In the genomic region with DNA sequence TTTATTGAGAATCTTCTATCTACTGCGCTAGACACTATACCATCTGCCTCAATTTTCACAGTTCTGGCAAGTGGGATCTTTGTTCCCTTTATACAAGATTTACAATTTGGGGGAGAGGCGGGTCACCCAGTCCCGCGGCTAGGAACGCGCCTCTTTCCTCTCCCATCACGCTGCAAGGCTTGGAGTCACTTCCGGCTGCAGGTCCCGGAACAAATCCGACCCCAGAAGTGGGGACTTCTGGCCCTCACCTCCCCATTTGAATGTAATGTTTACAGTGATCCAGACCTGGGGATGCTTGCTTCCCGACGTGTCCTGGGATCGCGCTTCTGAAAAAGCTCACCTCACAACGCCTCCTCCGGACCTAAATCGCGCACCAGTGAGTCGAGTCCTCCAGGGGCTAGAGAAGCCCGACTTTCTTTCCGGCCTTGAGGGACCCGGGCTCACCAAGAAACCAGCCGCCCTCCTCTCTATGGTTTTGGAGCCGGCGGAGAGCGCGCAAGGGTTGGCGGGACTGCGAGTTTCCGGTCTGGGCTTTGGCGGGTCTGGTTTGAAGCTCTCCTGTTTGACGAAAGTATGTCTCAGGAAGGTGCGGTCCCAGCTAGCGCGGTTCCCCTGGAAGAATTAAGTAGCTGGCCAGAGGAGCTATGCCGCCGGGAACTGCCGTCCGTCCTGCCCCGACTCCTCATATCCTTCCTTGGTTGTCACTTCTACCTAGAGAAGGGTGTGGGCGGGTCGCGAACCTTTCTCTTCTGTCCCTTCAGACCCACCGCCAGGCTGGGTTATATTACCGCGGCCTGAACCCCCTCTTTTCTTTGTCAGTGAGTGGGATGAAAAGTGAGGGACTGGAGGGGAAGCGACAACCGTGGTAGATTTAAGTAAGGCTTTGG, we compare ENCODE assay signal across 8 cellular contexts. TPM values are rescaled to one million over a fixed set of nuclear protein-coding genes. Genes with fewer than 3 reads are reported as not detected.
DNase-seq lines count a peak whose midpoint lies in the region; ATAC-seq, FAIRE-seq and TF ChIP-seq lines count a peak whose summit lies in the region.

A gene (minus strand): TSS at position 378 of the 887 bp plus-strand sequence. CDS start 1,212 bp downstream, outside the sequence.

- H3K79me2 ChIP-seq in OCI-LY7 (ENCODE audit: insufficient read depth, low read depth, low read length): peaks cover 60% of the 10 kb centered on the region

- H2AFZ ChIP-seq in OCI-LY7 (ENCODE audit: low read length): peak within 1 kb of the TSS; percentile 92

- FAIRE-seq in D721Med (lab: Jason Lieb, UNC): no peak

- peak; percentile 93 for ATAC-seq in GM21526 (IDR thresholded peaks at IDR 0.05; ENCODE audit: low FRiP score, unreplicated experiment)

- CTCF ChIA-PET in OCI-LY7 (lab: Charles Lee; ENCODE audit: unreplicated experiment): interaction anchor here (0.5 kb wide), 1 partner anchor 215 kb away, joined by 3 read pairs; no protein-coding TSS in a partner anchor

- TSS peak; percentile 88 for BruUV-seq in OCI-LY7 (replicated peaks; lab: Mats Ljungman, UMichigan)

- peak; percentile 71 for DNase-seq in D721Med (ENCODE audit: insufficient read length, low spot score)
- peak; percentile 68 for DNase-seq in HuH-7.5 (ENCODE audit: low spot score)
- DNase-seq in OCI-LY7 (ENCODE audit: low spot score): peak; percentile 95
- DNase-seq in activated T-cell treated with anti-CD3 and anti-CD28 coated beads for 1 hour (ENCODE audit: low read depth): peak; percentile 79
- DNase-seq in epithelial cell of esophagus (ENCODE audit: low read depth): peak; percentile 97
- DNase-seq in stimulated activated CD8-positive, alpha-beta memory T cell treated with anti-CD3 and anti-CD28 coated beads, Interleukin-4, amount 100 ng/mL, for 1 hour (ENCODE audit: low read depth in 2 of 2, low spot score in 1 of 2): peak; percentile 60 to 84

- peak within 1 kb of the TSS; percentile 85 for H3K4me3 ChIP-seq in OCI-LY7 (ENCODE audit: low read depth, low read length, poor library complexity, severe bottlenecking)
- peak within 1 kb of the TSS; percentile 93 for H3K4me3 ChIP-seq in epithelial cell of esophagus (ENCODE audit: low read length)
- peak within 1 kb of the TSS; percentile 96 for H3K4me3 ChIP-seq in mononuclear cell (ENCODE audit: low read length)

- peak within 1 kb of the TSS; percentile 95 for H3K4me2 ChIP-seq in OCI-LY7 (ENCODE audit: low read length)

- no peaks in the 10 kb centered on the region for H3K9me2 ChIP-seq in OCI-LY7 (ENCODE audit: insufficient read depth, low read length)

- no peaks in the 10 kb centered on the region for H4K20me1 ChIP-seq in OCI-LY7 (ENCODE audit: insufficient read depth, low read length)

- POLR2A ChIA-PET in OCI-LY7 (lab: Charles Lee): interaction anchor here (0.6 to 4.3 kb wide), 11 partner anchors 8 to 1852 kb away, joined by 3 to 24 read pairs (median 5); a partner anchor contains a TSS

- peaks cover 43% of the 10 kb centered on the region for H3K4me1 ChIP-seq in OCI-LY7 (ENCODE audit: insufficient read depth, low read length, poor library complexity, severe bottlenecking)
- H3K4me1 ChIP-seq in mononuclear cell (ENCODE audit: insufficient read depth, low read length): peaks cover 21% of the 10 kb centered on the region

- H3K9me3 ChIP-seq in OCI-LY7 (ENCODE audit: low read length) (no peaks in the 10 kb centered on the region), mononuclear cell (ENCODE audit: low read depth, low read length) (no peaks in the 10 kb centered on the region)

- H3K27me3 ChIP-seq in mononuclear cell (ENCODE audit: insufficient read depth, low read length): no peaks in the 10 kb centered on the region

- peaks cover 48% of the 10 kb centered on the region for H3K36me3 ChIP-seq in OCI-LY7 (ENCODE audit: insufficient read depth, low read length)

- peak within 1 kb of the TSS; percentile 59 for H3K27ac ChIP-seq in OCI-LY7 (ENCODE audit: low read depth, low read length, poor library complexity, severe bottlenecking)

- no peak for TF ChIP-seq CTCF in D721Med (IDR thresholded peaks at IDR 0.05; ENCODE audit: insufficient read depth, missing control alignments)
- TF ChIP-seq CTCF in OCI-LY7 (conservative IDR thresholded peaks at IDR 0.05; ENCODE audit: low read length): peak; percentile 71
- no peak for TF ChIP-seq CTCF in epithelial cell of esophagus (IDR thresholded peaks at IDR 0.05; ENCODE audit: insufficient read depth, low read depth, low read length, missing control alignments)

- intact Hi-C loops in OCI-LY7 (cut with micrococcal nuclease; ENCODE audit: unreplicated experiment): loop anchor here (1.0 to 10.0 kb wide), 7 partner anchors 99 to 740 kb away; a partner anchor contains a TSS

RNA-seq across cellular contexts. Expression of the gene that starts here (rescaled TPM):
- 10.6 and 12.6 TPM in 2 replicates for total RNA-seq in OCI-LY7 (2014; rRNA removed; shearing (Covaris generic))
- 8.1 and 8.7 TPM in 2 replicates for total RNA-seq in OCI-LY7 (2022)
- total RNA-seq in mononuclear cell: 6.4 TPM

Comparison
In these comparisons a context has a peak if more than half of its experiments do, and no peak if none do; other contexts are left out.
1. Peak in every context shown above with its lines: DNase-seq, ATAC-seq, H3K4me3 ChIP-seq and H3K27ac ChIP-seq.